Comparison of ENCODE assay signal across 15 cellular contexts in genomic region chr5:54531536-54531935, GRCh38. TPM values are rescaled to one million over a fixed set of nuclear protein-coding genes. Genes with fewer than 3 reads are reported as not detected.
DNase-seq lines count a peak whose midpoint lies in the region; ATAC-seq and TF ChIP-seq lines count a peak whose summit lies in the region.
"Had no signal": no experiment of that assay in that cellular context is flagged by ENCODE, and none has a peak within 500 bp of the region (broad histone marks: within the 10 kb centered on the region; RNA-seq: fewer than 3 reads in every experiment).

No MANE protein-coding gene starts in this region.

- intact Hi-C loops in OCI-LY7 (cut with micrococcal nuclease; ENCODE audit: unreplicated experiment): no loop called here

- H3K27me3 Mint-ChIP-seq in CD4-positive, CD25-positive, alpha-beta regulatory T cell: no peaks in the 10 kb centered on the region
- no peaks in the 10 kb centered on the region for H3K27me3 Mint-ChIP-seq in naive B cell
- H3K27me3 Mint-ChIP-seq: T-cell had no signal

- H3K9me2 ChIP-seq in OCI-LY7 (ENCODE audit: insufficient read depth, low read length): no peaks in the 10 kb centered on the region

- peaks cover 11% of the 10 kb centered on the region for H3K4me1 ChIP-seq in CD4-positive, CD25-positive, alpha-beta regulatory T cell (ENCODE audit: control insufficient read depth, insufficient read depth, low read length, poor library complexity, severe bottlenecking)
- H3K4me1 ChIP-seq in OCI-LY7 (ENCODE audit: insufficient read depth, low read length, poor library complexity, severe bottlenecking): no peaks in the 10 kb centered on the region

- BruUV-seq in OCI-LY7 (replicated peaks; lab: Mats Ljungman, UMichigan): no TSS peak

- peak overlapping the region in 1 of 4 donors; percentile 41 for H3K4me3 Mint-ChIP-seq in CD4-positive, CD25-positive, alpha-beta regulatory T cell
- peak overlapping the region in 5 of 8 donors; percentile 5 to 88 (median 60) for H3K4me3 Mint-ChIP-seq in naive B cell

- no peak for ATAC-seq in CD4-positive, CD25-positive, alpha-beta regulatory T cell (ENCODE audit: low read depth in 2 of 2)
- no peak for ATAC-seq in naive B cell (ENCODE audit: low read depth in 2 of 2)
- ATAC-seq: activated CD4-positive, CD25-positive, alpha-beta regulatory T cell treated with anti-CD3 and anti-CD28 coated beads, Interleukin-2, amount 50 U/mL, for 24 hours; T-cell had no signal

- no peak overlapping the region for H3K4me2 ChIP-seq in OCI-LY7 (ENCODE audit: low read length)

- H3K9me3 Mint-ChIP-seq in CD4-positive, CD25-positive, alpha-beta regulatory T cell: peaks cover 0 to 4% (median 0%) of the 10 kb centered on the region in 7 donors
- H3K9me3 Mint-ChIP-seq in naive B cell: peaks cover 0 to 3% (median 0%) of the 10 kb centered on the region in 7 donors
- H3K9me3 Mint-ChIP-seq: T-cell had no signal

- no peak for DNase-seq in CD4-positive, CD25-positive, alpha-beta regulatory T cell
- DNase-seq in M059J (ENCODE audit: low read depth): peak; percentile 31
- peak; percentile 49 for DNase-seq in choroid plexus epithelial cell (ENCODE audit: low read depth)
- DNase-seq in naive B cell: no peak
- no peak for DNase-seq in activated CD8-positive, alpha-beta memory T cell treated with anti-CD3 and anti-CD28 coated beads, Interleukin-2, amount 50 U/mL, for 48 hours
- DNase-seq in NCI-H187 treated with DMSO at 0.1 percent for 48 hours (lab: John Stamatoyannopoulos, UW): no peak
- DNase-seq in OCI-LY7 (ENCODE audit: low spot score): no peak
- no peak for DNase-seq in RWPE1 (ENCODE audit: low spot score)
- DNase-seq: DMS79, MV-4-11, T-cell had no signal

- TF ChIP-seq CTCF in choroid plexus epithelial cell (conservative IDR thresholded peaks at IDR 0.05; ENCODE audit: low read depth, low read length) (no peak), OCI-LY7 (conservative IDR thresholded peaks at IDR 0.05; ENCODE audit: low read length) (no peak), RWPE1 (conservative IDR thresholded peaks at IDR 0.05; ENCODE audit: low read depth) (no peak)

- no peaks in the 10 kb centered on the region for H3K9me3 ChIP-seq in CD4-positive, CD25-positive, alpha-beta regulatory T cell (ENCODE audit: control insufficient read depth in 2 of 2, low read length in 2 of 2)
- H3K9me3 ChIP-seq in OCI-LY7 (ENCODE audit: low read length): no peaks in the 10 kb centered on the region
- H3K9me3 ChIP-seq: tibial nerve had no signal

- no peaks in the 10 kb centered on the region for H4K20me1 ChIP-seq in OCI-LY7 (ENCODE audit: insufficient read depth, low read length)

- peaks cover 7% of the 10 kb centered on the region for H3K36me3 Mint-ChIP-seq in CD4-positive, CD25-positive, alpha-beta regulatory T cell
- peaks cover 12 to 24% of the 10 kb centered on the region in 2 donors for H3K36me3 Mint-ChIP-seq in naive B cell

- CTCF ChIA-PET in OCI-LY7 (lab: Charles Lee; ENCODE audit: unreplicated experiment) (no interaction called here), RWPE1 (lab: Yijun Ruan, JAX) (no interaction called here)

- no peak overlapping the region for H2AFZ ChIP-seq in OCI-LY7 (ENCODE audit: low read length)
- H2AFZ ChIP-seq: parathyroid adenoma had no signal

- H3K27ac Mint-ChIP-seq in CD4-positive, CD25-positive, alpha-beta regulatory T cell: peak overlapping the region in 2 of 3 donors; percentile 21 to 63
- H3K27ac Mint-ChIP-seq in naive B cell: peak overlapping the region in 4 of 6 donors; percentile 5 to 58 (median 32)
- H3K27ac Mint-ChIP-seq: T-cell had no signal

- POLR2A ChIA-PET in OCI-LY7 (lab: Charles Lee): interaction anchor here (0.7 kb wide), 1 partner anchor 274 kb away, joined by 3 read pairs; no protein-coding TSS in a partner anchor
- POLR2A ChIA-PET in RWPE1 (lab: Yijun Ruan, JAX; ENCODE audit: low non-redundant PET): no interaction called here

- H3K79me2 ChIP-seq in OCI-LY7 (ENCODE audit: insufficient read depth, low read depth, low read length): no peaks in the 10 kb centered on the region

- no peaks in the 10 kb centered on the region for H3K36me3 ChIP-seq in CD4-positive, CD25-positive, alpha-beta regulatory T cell (ENCODE audit: control insufficient read depth, insufficient read depth, low read length)
- H3K36me3 ChIP-seq in OCI-LY7 (ENCODE audit: insufficient read depth, low read length): no peaks in the 10 kb centered on the region
- H3K36me3 ChIP-seq: tibial nerve had no signal

- H3K27ac ChIP-seq in CD4-positive, CD25-positive, alpha-beta regulatory T cell (ENCODE audit: insufficient read depth, low read length, poor library complexity, severe bottlenecking): no peak overlapping the region
- no peak overlapping the region for H3K27ac ChIP-seq in OCI-LY7 (ENCODE audit: low read depth, low read length, poor library complexity, severe bottlenecking)
- H3K27ac ChIP-seq in RWPE1: no peak overlapping the region
- H3K27ac ChIP-seq: foreskin keratinocyte, parathyroid adenoma had no signal

- H3K4me3 ChIP-seq in CD4-positive, CD25-positive, alpha-beta regulatory T cell (ENCODE audit: low read depth, low read length): no peak overlapping the region
- H3K4me3 ChIP-seq in choroid plexus epithelial cell (ENCODE audit: low read depth, low read length) (no peak overlapping the region), OCI-LY7 (ENCODE audit: low read depth, low read length, poor library complexity, severe bottlenecking) (no peak overlapping the region)
- H3K4me3 ChIP-seq: tibial nerve had no signal

- peaks cover 0 to 40% (median 26%) of the 10 kb centered on the region in 4 donors for H3K4me1 Mint-ChIP-seq in CD4-positive, CD25-positive, alpha-beta regulatory T cell
- peaks cover 38 to 56% (median 49%) of the 10 kb centered on the region in 3 donors for H3K4me1 Mint-ChIP-seq in naive B cell

- no peaks in the 10 kb centered on the region for H3K27me3 ChIP-seq in CD4-positive, CD25-positive, alpha-beta regulatory T cell (ENCODE audit: control insufficient read depth, insufficient read depth, low read length)
- H3K27me3 ChIP-seq: foreskin keratinocyte, tibial nerve had no signal

RNA-seq across cellular contexts. Expression of gene SNX18, which starts 14.0 kb away (rescaled TPM):
- total RNA-seq in CD4-positive, CD25-positive, alpha-beta regulatory T cell: 13.8 TPM
- polyA plus RNA-seq in CD4-positive, CD25-positive, alpha-beta regulatory T cell: 1 to 10 TPM; 1.2 to 2.9 (median 2.1) TPM
- total RNA-seq in M059J (2014; rRNA removed; shearing (Covaris generic)): 12.6 and 23.9 TPM in 2 replicates
- 10 to 100 TPM in 1 of 6 donors, 1 to 10 TPM in 4, under 1 TPM in 1; 0.74 to 10.2 (median 7.6) TPM for polyA plus RNA-seq in naive B cell (ENCODE audit: low read depth in 6 of 6)
- 9.9 and 14.6 TPM in 2 replicates for total RNA-seq in OCI-LY7 (2014; rRNA removed; shearing (Covaris generic))
- 6.3 and 7.7 TPM in 2 replicates for total RNA-seq in OCI-LY7 (2022)

Comparison
In these comparisons a context has a peak if more than half of its experiments do, and no peak if none do; other contexts are left out.
1. DNase-seq: peak in M059J (single experiment) and choroid plexus epithelial cell (single experiment); none in CD4-positive, CD25-positive, alpha-beta regulatory T cell (0 of 3), naive B cell (single experiment), activated CD8-positive, alpha-beta memory T cell treated with anti-CD3 and anti-CD28 coated beads, Interleukin-2, amount 50 U/mL, for 48 hours (single experiment), NCI-H187 treated with DMSO at 0.1 percent for 48 hours (single experiment), OCI-LY7 (single experiment) and RWPE1 (single experiment).